9 cellular contexts compared by ENCODE assay signal in the genomic region with DNA sequence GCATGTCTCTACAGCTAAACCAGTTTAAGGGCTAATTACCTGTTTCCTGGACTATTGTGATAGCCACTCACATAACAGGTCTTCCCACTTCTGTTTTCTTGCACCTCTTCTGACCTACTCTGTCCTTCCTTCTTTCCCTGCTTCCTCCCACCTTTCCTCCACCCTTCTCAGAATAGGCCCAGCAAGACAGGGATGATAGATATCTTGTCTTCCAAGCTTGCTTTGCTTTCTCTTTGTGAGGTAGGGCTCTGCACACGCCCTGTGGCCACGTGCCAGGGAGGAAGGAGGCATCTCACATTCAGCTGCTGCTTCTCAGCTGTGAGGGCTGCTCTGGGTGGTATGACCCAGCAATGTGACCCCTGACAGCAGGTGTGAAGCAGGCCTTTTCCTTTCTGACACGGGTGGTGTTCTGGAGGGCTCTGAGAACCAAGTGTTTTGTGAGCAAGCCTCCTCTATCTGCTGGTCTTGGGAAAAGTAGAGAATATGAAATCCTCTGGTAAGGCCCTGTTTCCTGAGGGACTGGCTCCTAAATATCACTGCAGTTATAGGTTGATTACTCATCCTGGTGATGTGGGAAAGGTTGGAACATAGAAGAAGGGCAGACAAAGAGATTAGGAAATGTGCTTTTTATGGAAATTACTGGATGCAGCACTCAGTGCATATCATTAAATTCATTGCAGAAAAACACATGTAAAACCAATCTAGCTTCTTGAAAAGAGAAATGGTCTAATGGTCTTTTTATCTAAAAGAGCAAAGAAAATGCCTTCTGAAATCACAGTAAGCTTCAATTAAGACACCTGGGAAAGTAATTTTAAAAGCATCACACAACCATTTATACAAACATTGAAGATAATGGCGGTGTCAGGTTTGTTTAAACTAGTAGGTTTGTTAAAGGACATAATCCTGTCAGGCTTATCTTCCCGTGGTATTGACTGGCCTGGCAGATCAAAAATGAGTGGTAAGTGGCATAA. TPM values are rescaled to one million over a fixed set of nuclear protein-coding genes. Genes with fewer than 3 reads are reported as not detected.
DNase-seq lines count a peak whose midpoint lies in the region; ATAC-seq, FAIRE-seq and TF ChIP-seq lines count a peak whose summit lies in the region.
"Had no signal": no experiment of that assay in that cellular context is flagged by ENCODE, and none has a peak within 500 bp of the region (broad histone marks: within the 10 kb centered on the region; RNA-seq: fewer than 3 reads in every experiment).

No MANE protein-coding gene starts in this region.

- no peak overlapping the region for H3K27ac ChIP-seq in right cardiac atrium (ENCODE audit: low read length)
- H3K27ac ChIP-seq in uterus, result peak overlapping the region; percentile 56
- no peak overlapping the region for H3K27ac ChIP-seq in kidney (ENCODE audit: low read depth in 2 of 2, low read length in 2 of 2)

- H3K27me3 ChIP-seq in right cardiac atrium (ENCODE audit: control insufficient read depth, insufficient read depth) (no peaks in the 10 kb centered on the region), uterus (no peaks in the 10 kb centered on the region)

- H3K36me3 ChIP-seq in uterus (no peaks in the 10 kb centered on the region), kidney (ENCODE audit: control insufficient read depth in 1 of 2, insufficient read depth in 2 of 2, low read length in 2 of 2) (no peaks in the 10 kb centered on the region)

- TF ChIP-seq CTCF in uterus (IDR thresholded peaks at IDR 0.05), result no peak
- no peak for TF ChIP-seq CTCF in GM10266 (IDR thresholded peaks at IDR 0.05; ENCODE audit: control insufficient read depth, insufficient read depth, low read depth, missing control alignments)
- TF ChIP-seq CTCF in kidney (IDR thresholded peaks at IDR 0.05; ENCODE audit: borderline replicate concordance, extremely low read depth, insufficient read depth), result no peak

- peak; percentile 31 for ATAC-seq in Right ventricle myocardium inferior
- ATAC-seq in Right ventricle myocardium superior (ENCODE audit: poor library complexity), result no peak
- ATAC-seq in right cardiac atrium, result peak; percentile 48 to 61
- no peak for ATAC-seq in HG03175 (IDR thresholded peaks at IDR 0.05; ENCODE audit: unreplicated experiment)

- no peaks in the 10 kb centered on the region for H3K9me3 ChIP-seq in right cardiac atrium (ENCODE audit: control insufficient read depth, low read length)
- no peaks in the 10 kb centered on the region for H3K9me3 ChIP-seq in uterus
- H3K9me3 ChIP-seq in kidney (ENCODE audit: control insufficient read depth in 1 of 2, low read length in 2 of 2), result no peaks in the 10 kb centered on the region

- H3K4me1 ChIP-seq in right cardiac atrium (ENCODE audit: control insufficient read depth, insufficient read depth, low read length), result peaks cover 11% of the 10 kb centered on the region
- H3K4me1 ChIP-seq in uterus, result peaks cover 0 to 6% of the 10 kb centered on the region in 2 donors
- H3K4me1 ChIP-seq in kidney (ENCODE audit: control insufficient read depth in 1 of 2, insufficient read depth in 1 of 2, low read depth in 1 of 2, low read length in 2 of 2), result peaks cover 0 to 6% of the 10 kb centered on the region in 2 donors

- WGBS in right cardiac atrium, result 43% methylated on average over 5 of the region's 5 CpGs

- no peak for DNase-seq in Right ventricle myocardium inferior (ENCODE audit: missing footprints)
- no peak for DNase-seq in Right ventricle myocardium superior
- peak; percentile 33 to 68 (median 60) for DNase-seq in right cardiac atrium
- peak; percentile 32 to 37 for DNase-seq in uterus
- no peak for DNase-seq in GM10266 (ENCODE audit: extremely low spot score)
- no peak for DNase-seq in kidney
- DNase-seq: activated effector memory CD4-positive, alpha-beta T cell treated with anti-CD3 and anti-CD28 coated beads, Interleukin-2, amount 50 U/mL, for 16 hours had no signal

- no peak overlapping the region for H3K9ac ChIP-seq in kidney (ENCODE audit: low read length in 2 of 2)

- FAIRE-seq in kidney (lab: Jason Lieb, UNC), result no peak

- no peak for TF ChIP-seq POLR2A in uterus (IDR thresholded peaks at IDR 0.05)

- no peak overlapping the region for H3K4me3 ChIP-seq in right cardiac atrium (ENCODE audit: low read length)
- no peak overlapping the region for H3K4me3 ChIP-seq in uterus
- no peak overlapping the region for H3K4me3 ChIP-seq in kidney (ENCODE audit: low read length in 2 of 2)

- intact Hi-C loops in Right ventricle myocardium inferior (cut with DNase I), result no loop called here
- intact Hi-C loops in Right ventricle myocardium superior (cut with DNase I), result no loop called here
- intact Hi-C loops in right cardiac atrium (cut with DNase I), result loop anchor here in 1 of 4 donors (10.0 kb wide), 1 partner anchor 58 kb away; no protein-coding TSS in a partner anchor
- intact Hi-C loops in uterus (cut with DNase I; ENCODE audit: low total_unique reads), result no loop called here
- intact Hi-C loops in kidney (cut with DNase I), result no loop called here

TF ChIP-seq in PFSK-1, 5 proteins besides CTCF, POLR2A, EP300 and RAD21:
- TF ChIP-seq FOXP2 (optimal IDR thresholded peaks at IDR 0.05; ENCODE audit: borderline replicate concordance, extremely low read depth, extremely low read length, insufficient read depth), result no peak
- no peak for TF ChIP-seq POLR2AphosphoS5 (IDR thresholded peaks at IDR 0.05; ENCODE audit: low read depth, low read length)
- TF ChIP-seq, protein P1, sequence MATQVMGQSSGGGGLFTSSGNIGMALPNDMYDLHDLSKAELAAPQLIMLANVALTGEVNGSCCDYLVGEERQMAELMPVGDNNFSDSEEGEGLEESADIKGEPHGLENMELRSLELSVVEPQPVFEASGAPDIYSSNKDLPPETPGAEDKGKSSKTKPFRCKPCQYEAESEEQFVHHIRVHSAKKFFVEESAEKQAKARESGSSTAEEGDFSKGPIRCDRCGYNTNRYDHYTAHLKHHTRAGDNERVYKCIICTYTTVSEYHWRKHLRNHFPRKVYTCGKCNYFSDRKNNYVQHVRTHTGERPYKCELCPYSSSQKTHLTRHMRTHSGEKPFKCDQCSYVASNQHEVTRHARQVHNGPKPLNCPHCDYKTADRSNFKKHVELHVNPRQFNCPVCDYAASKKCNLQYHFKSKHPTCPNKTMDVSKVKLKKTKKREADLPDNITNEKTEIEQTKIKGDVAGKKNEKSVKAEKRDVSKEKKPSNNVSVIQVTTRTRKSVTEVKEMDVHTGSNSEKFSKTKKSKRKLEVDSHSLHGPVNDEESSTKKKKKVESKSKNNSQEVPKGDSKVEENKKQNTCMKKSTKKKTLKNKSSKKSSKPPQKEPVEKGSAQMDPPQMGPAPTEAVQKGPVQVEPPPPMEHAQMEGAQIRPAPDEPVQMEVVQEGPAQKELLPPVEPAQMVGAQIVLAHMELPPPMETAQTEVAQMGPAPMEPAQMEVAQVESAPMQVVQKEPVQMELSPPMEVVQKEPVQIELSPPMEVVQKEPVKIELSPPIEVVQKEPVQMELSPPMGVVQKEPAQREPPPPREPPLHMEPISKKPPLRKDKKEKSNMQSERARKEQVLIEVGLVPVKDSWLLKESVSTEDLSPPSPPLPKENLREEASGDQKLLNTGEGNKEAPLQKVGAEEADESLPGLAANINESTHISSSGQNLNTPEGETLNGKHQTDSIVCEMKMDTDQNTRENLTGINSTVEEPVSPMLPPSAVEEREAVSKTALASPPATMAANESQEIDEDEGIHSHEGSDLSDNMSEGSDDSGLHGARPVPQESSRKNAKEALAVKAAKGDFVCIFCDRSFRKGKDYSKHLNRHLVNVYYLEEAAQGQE (IDR thresholded peaks at IDR 0.05; ENCODE audit: insufficient read depth in 1 of 2, low read depth in 2 of 2, low read length in 2 of 2), result no peak
- peak; percentile 33; the same call in 1 of the 2 replicates for TF ChIP-seq TAF1 (IDR thresholded peaks at IDR 0.05; ENCODE audit: borderline replicate concordance, insufficient read depth, low read length)
- peak; percentile 77; the same call in 1 of the 2 replicates for TF ChIP-seq SIN3A (IDR thresholded peaks at IDR 0.05; ENCODE audit: borderline replicate concordance, insufficient read depth, low read length)
TF ChIP-seq in PFSK-1: peak in this region for 2.

RNA-seq across cellular contexts. Expression of a gene that starts 8.5 kb away (rescaled TPM):
- total RNA-seq in Right ventricle myocardium inferior, result 53.5 TPM
- total RNA-seq in Right ventricle myocardium superior, result 45.5 TPM
- polyA plus RNA-seq in PFSK-1 (2012; ENCODE audit: insufficient read length, low read depth), result 43.4 TPM
- 10 to 100 TPM; 46.6 to 84.1 (median 55.3) TPM for total RNA-seq in right cardiac atrium
- polyA plus RNA-seq in right cardiac atrium, result 15.2 TPM
- total RNA-seq in uterus, result 100 to 1,000 TPM in 1 of 4 donors, 10 to 100 TPM in 3; 20.6 to 107 (median 41.5) TPM
- total RNA-seq in kidney, result 52.3 TPM
- 6.1 TPM for polyA plus RNA-seq in kidney (ENCODE audit: insufficient read depth, low read depth, low replicate concordance)

Comparison
In these comparisons a context has a peak if more than half of its experiments do, and no peak if none do; other contexts are left out.
1. ATAC-seq: peak in Right ventricle myocardium inferior (single experiment) and right cardiac atrium (2 of 2); none in Right ventricle myocardium superior (single experiment) and HG03175 (single experiment).
2. DNase-seq: peak in right cardiac atrium (3 of 3) and uterus (2 of 2); none in Right ventricle myocardium inferior (single experiment), Right ventricle myocardium superior (single experiment), GM10266 (single experiment) and kidney (single experiment).
3. H3K27ac ChIP-seq: peak in uterus (2 of 2); none in right cardiac atrium (single experiment) and kidney (0 of 2).